ENCODE assay signal across 11 cellular contexts in genomic region chr14:64736271-64737131, GRCh38.
DNase-seq lines count a peak whose midpoint lies in the region; ATAC-seq lines count a peak whose summit lies in the region.
"Had no signal": no experiment of that assay in that cellular context is flagged by ENCODE, and none has a peak within 500 bp of the region (broad histone marks: within the 10 kb centered on the region; RNA-seq: fewer than 3 reads in every experiment).

No MANE protein-coding gene starts in this region.

- peak overlapping the region; percentile 69 for H3K27ac ChIP-seq in substantia nigra (ENCODE audit: low read depth, low read length, poor library complexity, severe bottlenecking)
- H3K27ac ChIP-seq: HL-60 had no signal

- peak; percentile 54 for DNase-seq in HuH-7 (ENCODE audit: low spot score)
- peak; percentile 89 for DNase-seq in NCI-H69 (lab: John Stamatoyannopoulos, UW)
- DNase-seq in islet precursor cell = peak; percentile 45
- peak in 1 of 49 donors; percentile 89 for DNase-seq in substantia nigra (lab: John Stamatoyannopoulos, UW)
- DNase-seq: activated CD8-positive, alpha-beta memory T cell treated with anti-CD3 and anti-CD28 coated beads, Interleukin-2, amount 50 U/mL, for 48 hours; NCI-H1694 treated with DMSO at 0.1 percent for 48 hours; stimulated activated naive CD4-positive, alpha-beta T cell treated with Interleukin-2 at 50 U/mL for 16 hours had no signal

- ATAC-seq in HG03045 (IDR thresholded peaks at IDR 0.05; ENCODE audit: unreplicated experiment) (no peak), HG02642 (IDR thresholded peaks at IDR 0.05; ENCODE audit: poor library complexity, unreplicated experiment) (no peak), HG03378 (IDR thresholded peaks at IDR 0.05; ENCODE audit: unreplicated experiment) (no peak)
